8 cellular contexts compared by ENCODE assay signal in the genomic region with DNA sequence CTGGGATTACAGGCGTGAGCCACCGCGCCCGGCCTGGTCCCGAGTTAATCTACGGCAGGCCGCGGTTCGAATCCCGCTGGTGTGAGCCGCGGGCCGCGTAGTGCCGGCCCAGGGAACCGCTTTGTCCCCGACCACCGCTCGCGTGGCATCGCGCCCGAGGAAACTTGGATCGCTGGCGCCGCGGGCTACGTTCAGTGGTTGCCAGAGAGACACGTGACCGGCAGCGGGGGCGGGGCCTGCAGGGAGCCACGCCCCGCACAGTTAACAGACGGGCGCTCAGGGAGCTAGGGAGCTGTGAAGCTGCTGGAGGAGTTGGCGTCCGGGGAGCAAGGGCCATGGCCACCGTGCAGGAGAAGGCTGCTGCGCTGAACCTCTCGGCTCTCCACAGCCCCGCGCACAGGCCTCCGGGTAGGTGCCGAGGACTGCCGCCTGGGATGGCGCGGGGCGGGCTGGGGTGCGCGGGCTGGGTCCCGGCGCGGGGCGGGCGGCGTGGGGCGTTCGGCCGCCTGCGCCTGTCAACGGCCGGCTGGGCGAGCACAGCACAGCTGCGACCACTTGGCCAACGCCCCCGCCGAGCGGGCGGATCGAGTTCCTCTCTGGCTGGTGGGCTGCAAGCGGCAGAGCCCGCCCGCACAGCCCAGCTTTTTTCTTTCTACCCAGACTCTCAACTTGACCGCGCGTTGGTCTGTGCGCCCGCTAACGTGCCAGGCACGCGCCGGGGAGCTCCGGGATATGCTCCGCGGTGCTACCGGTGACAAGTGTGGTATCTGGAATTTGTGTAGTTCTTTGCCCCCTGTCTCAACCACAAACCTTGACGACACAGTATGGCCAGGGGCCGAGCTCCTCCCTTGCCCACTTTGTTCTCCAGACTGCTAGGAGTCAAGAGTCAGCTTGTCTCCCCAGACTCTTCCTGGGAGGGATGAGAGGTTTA. TPM values are rescaled to one million over a fixed set of nuclear protein-coding genes. Genes with fewer than 3 reads are reported as not detected.
DNase-seq lines count a peak whose midpoint lies in the region; ATAC-seq and TF ChIP-seq lines count a peak whose summit lies in the region.

A gene (plus strand): TSS at position 258 of the 931 bp plus-strand sequence. CDS start 78 bp downstream, at position 336.

- ATAC-seq in HG02610 (IDR thresholded peaks at IDR 0.05; ENCODE audit: unreplicated experiment) (peak; percentile 71), aorta (ENCODE audit: low FRiP score) (peak; percentile 96)

- DNase-seq in GM12865 (ENCODE audit: low read depth) (peak; percentile 15), NCI-H146 (lab: John Stamatoyannopoulos, UW) (peak; percentile 92), T-helper 9 cell (peak; percentile 64), astrocyte of the spinal cord (ENCODE audit: low read depth, low spot score) (peak; percentile 89), iPS DF 4.7 (ENCODE audit: extremely low read depth, low spot score) (peak; percentile 81), retinal pigment epithelial cell (ENCODE audit: low read depth) (peak; percentile 46), aorta (peak; percentile 91 to 94)

- H3K9me3 ChIP-seq in aorta (ENCODE audit: control insufficient read depth, low read length) = no peaks in the 10 kb centered on the region

- no peaks in the 10 kb centered on the region for H3K36me3 ChIP-seq in aorta (ENCODE audit: control insufficient read depth in 1 of 2, insufficient read depth in 2 of 2, low read length in 1 of 2)

- H3K4me3 ChIP-seq in GM12865 (ENCODE audit: low read depth, low read length) (no peak within 1 kb of the TSS), astrocyte of the spinal cord (ENCODE audit: low read depth, low read length) (peak within 1 kb of the TSS; percentile 61), retinal pigment epithelial cell (ENCODE audit: low read length) (peak within 1 kb of the TSS; percentile 58), aorta (ENCODE audit: low read length in 2 of 2) (peak within 1 kb of the TSS; percentile 44 to 67)

- in situ Hi-C loops in astrocyte of the spinal cord (cut with HindIII; ENCODE audit: low sequenced_read_pairs) = no loop called here

- no peak within 1 kb of the TSS for H3K27ac ChIP-seq in aorta (ENCODE audit: low read depth in 1 of 2, low read length in 2 of 2)

- no peaks in the 10 kb centered on the region for H3K4me1 ChIP-seq in aorta (ENCODE audit: control insufficient read depth in 1 of 2, insufficient read depth in 2 of 2, low read length in 2 of 2)

- TF ChIP-seq CTCF in GM12865 (IDR thresholded peaks at IDR 0.05; ENCODE audit: insufficient read depth, low read depth, low read length, missing control alignments) = no peak
- TF ChIP-seq CTCF in astrocyte of the spinal cord (IDR thresholded peaks at IDR 0.05; ENCODE audit: low read depth, low read length) = no peak
- TF ChIP-seq CTCF in retinal pigment epithelial cell (conservative IDR thresholded peaks at IDR 0.05; ENCODE audit: low read depth, low read length) = no peak

- WGBS in aorta, 2 donors = 2 to 3% methylated on average over 70 to 89 of the region's 89 CpGs

- no peaks in the 10 kb centered on the region for H3K27me3 ChIP-seq in aorta (ENCODE audit: control insufficient read depth in 1 of 2, insufficient read depth in 2 of 2, low read length in 1 of 2)

- intact Hi-C loops in aorta (cut with DNase I) = loop anchor here in 1 of 2 donors (2.0 kb wide), 1 partner anchor 23 kb away; a partner anchor contains a TSS

RNA-seq across cellular contexts. Expression of the gene that starts here (rescaled TPM):
- 1 to 10 TPM in 1 of 2 donors, under 1 TPM in 1; 0.78 to 2.6 TPM for total RNA-seq in aorta
- polyA plus RNA-seq in aorta = 1 to 10 TPM in 1 of 2 donors, under 1 TPM in 1; 0.31 to 6.4 TPM

Comparison
In these comparisons a context has a peak if more than half of its experiments do, and no peak if none do; other contexts are left out.
1. DNase-seq: peak in every context shown above with its lines; median percentile 92 in aorta; 92 in NCI-H146; 89 in astrocyte of the spinal cord; 81 in iPS DF 4.7; 64 in T-helper 9 cell; 46 in retinal pigment epithelial cell; 15 in GM12865.